In the genomic region with DNA sequence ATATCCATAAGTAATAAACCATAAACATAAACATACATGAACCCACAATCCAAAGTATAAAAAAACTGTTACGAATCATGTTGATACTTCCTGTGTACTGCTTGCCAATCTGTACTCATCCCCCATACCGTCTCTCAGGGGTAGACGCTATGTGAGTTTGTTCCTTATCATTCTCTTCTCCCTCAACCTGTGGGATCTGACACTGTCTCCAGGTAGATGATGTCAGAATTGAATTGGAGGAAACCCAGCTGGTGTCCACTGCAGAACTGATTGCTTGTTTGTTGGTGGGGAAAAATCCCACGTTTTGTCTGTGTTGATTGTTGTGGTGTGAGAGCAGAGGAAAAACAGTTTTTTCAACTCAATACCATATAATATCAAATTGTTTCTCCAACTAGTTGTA, we compare ENCODE assay signal across 23 cellular contexts. TPM values are rescaled to one million over a fixed set of nuclear protein-coding genes. Genes with fewer than 3 reads are reported as not detected.
DNase-seq lines count a peak whose midpoint lies in the region; ATAC-seq, FAIRE-seq and TF ChIP-seq lines count a peak whose summit lies in the region.
"Had no signal": no experiment of that assay in that cellular context is flagged by ENCODE, and none has a peak within 500 bp of the region (broad histone marks: within the 10 kb centered on the region; RNA-seq: fewer than 3 reads in every experiment).

No MANE protein-coding gene starts in this region.

- H2BK120ac ChIP-seq in H9 (ENCODE audit: low read depth, low read length, poor library complexity, severe bottlenecking): no peak overlapping the region
- H2BK120ac ChIP-seq in H1 (replicated peaks; ENCODE audit: low read depth, low read length): no peak overlapping the region

- TF ChIP-seq POLR2A in H1 (IDR thresholded peaks at IDR 0.05; ENCODE audit: control extremely low read depth in 1 of 2, low read depth in 2 of 2, low read length in 2 of 2): no peak

- H3K27me3 Mint-ChIP-seq in H9 (ENCODE audit: low read depth): peaks cover 2% of the 10 kb centered on the region; the same call in 1 of the 2 replicates
- no peaks in the 10 kb centered on the region for H3K27me3 Mint-ChIP-seq in stimulated activated memory B cell treated with anti-CD40 and anti-IgM and Interleukin-4, amounts not matched to agents 10 μg/mL and 1 μg/mL and 100 μg/mL, for 72 hours
- H3K27me3 Mint-ChIP-seq: CD4-positive, alpha-beta memory T cell had no signal

- FAIRE-seq in H1 (lab: Jason Lieb, UNC) (peak; percentile 65), D721Med (lab: Jason Lieb, UNC) (no peak)
- FAIRE-seq: GM12878, H54 had no signal

- no peaks in the 10 kb centered on the region for H3K79me2 ChIP-seq in H9 (ENCODE audit: insufficient read depth, low read length)
- H3K79me2 ChIP-seq in H1 (ENCODE audit: control insufficient read depth in 1 of 2, insufficient read depth in 2 of 2, low read length in 2 of 2): no peaks in the 10 kb centered on the region

- H3K27me3 ChIP-seq in H9 (ENCODE audit: insufficient read depth, low read length) (no peaks in the 10 kb centered on the region), H1 (replicated peaks in 1 of 4; ENCODE audit: control insufficient read depth in 3 of 4, extremely low read depth in 1 of 4, insufficient read depth in 3 of 4, low read length in 3 of 4) (no peaks in the 10 kb centered on the region), iPS-18a (ENCODE audit: control insufficient read depth, insufficient read depth, low read length) (no peaks in the 10 kb centered on the region)

- H3K4ac ChIP-seq in H9 (ENCODE audit: low read depth, low read length) (no peak overlapping the region), H1 (replicated peaks; ENCODE audit: insufficient read length, low read depth, low read length) (no peak overlapping the region)

- H3K9me3 ChIP-seq in H9 (ENCODE audit: control insufficient read depth, low read depth, low read length) (no peaks in the 10 kb centered on the region), H1 (ENCODE audit: insufficient read depth in 2 of 2, low read depth in 1 of 2, low read length in 1 of 2) (no peaks in the 10 kb centered on the region), iPS-18a (ENCODE audit: control insufficient read depth, low read depth, low read length) (no peaks in the 10 kb centered on the region)

- peak overlapping the region in 1 of 3 experiments; percentile 56; a peak in 1 of 7 replicates for H3K27ac Mint-ChIP-seq in H9
- H3K27ac Mint-ChIP-seq in stimulated activated memory B cell treated with anti-CD40 and anti-IgM and Interleukin-4, amounts not matched to agents 10 μg/mL and 1 μg/mL and 100 μg/mL, for 72 hours: peak overlapping the region; percentile 57
- H3K27ac Mint-ChIP-seq: CD4-positive, alpha-beta memory T cell had no signal

- no peak overlapping the region for H3K4me3 Mint-ChIP-seq in H9
- no peak overlapping the region for H3K4me3 Mint-ChIP-seq in stimulated activated memory B cell treated with anti-CD40 and anti-IgM and Interleukin-4, amounts not matched to agents 10 μg/mL and 1 μg/mL and 100 μg/mL, for 72 hours
- H3K4me3 Mint-ChIP-seq: CD4-positive, alpha-beta memory T cell had no signal

- H3K4me3 ChIP-seq in H1 (ENCODE audit: extremely low read depth in 1 of 4, insufficient read depth in 2 of 4, low read depth in 3 of 4, low read length in 4 of 4): peak overlapping the region in 1 of 4 experiments; percentile 12; a peak in 1 of 8 replicates
- no peak overlapping the region for H3K4me3 ChIP-seq in iPS-18a (ENCODE audit: low read length)
- H3K4me3 ChIP-seq: GM12878, GM23248 had no signal

- H3K18ac ChIP-seq in H9 (ENCODE audit: insufficient read length, low read depth, low read length) (no peak overlapping the region), H1 (ENCODE audit: extremely low read depth, low read length) (no peak overlapping the region)

- H3K23me2 ChIP-seq in H9 (ENCODE audit: insufficient read length, low read depth, low read length, poor library complexity, severe bottlenecking) (no peaks in the 10 kb centered on the region), H1 (ENCODE audit: low read depth, low read length) (no peaks in the 10 kb centered on the region)

- no peak overlapping the region for H2BK12ac ChIP-seq in H9 (ENCODE audit: insufficient read length, low read depth, low read length)
- H2BK12ac ChIP-seq in H1 (ENCODE audit: low read depth, low read length): no peak overlapping the region

- H4K8ac ChIP-seq in H9 (replicated peaks; ENCODE audit: insufficient read length, low read depth, low read length): no peak overlapping the region
- H4K8ac ChIP-seq in H1 (ENCODE audit: extremely low read depth, insufficient read depth, low read length): no peak overlapping the region

- H2AFZ ChIP-seq in H9 (ENCODE audit: low read length): no peak overlapping the region
- H2AFZ ChIP-seq in H1 (ENCODE audit: low read length): no peak overlapping the region
- H2AFZ ChIP-seq: GM23248 had no signal

- H3K36me3 ChIP-seq in H1 (ENCODE audit: control insufficient read depth in 2 of 4, insufficient read depth in 4 of 4, low read length in 3 of 4): no peaks in the 10 kb centered on the region; a peak in 1 of 8 replicates
- no peaks in the 10 kb centered on the region for H3K36me3 ChIP-seq in iPS-18a (ENCODE audit: control insufficient read depth, low read depth, low read length)

- H3T11ph ChIP-seq in H9 (ENCODE audit: low read length): no peak overlapping the region

- H3K4me1 Mint-ChIP-seq in H9: peaks cover 18 to 21% of the 10 kb centered on the region in 2 experiments
- peaks cover 31% of the 10 kb centered on the region for H3K4me1 Mint-ChIP-seq in stimulated activated memory B cell treated with anti-CD40 and anti-IgM and Interleukin-4, amounts not matched to agents 10 μg/mL and 1 μg/mL and 100 μg/mL, for 72 hours

- no peak for ATAC-seq in stimulated activated memory B cell treated with anti-CD40 and anti-IgM and Interleukin-4, amounts not matched to agents 10 μg/mL and 1 μg/mL and 100 μg/mL, for 72 hours
- ATAC-seq in GM18867 (IDR thresholded peaks at IDR 0.05; ENCODE audit: unreplicated experiment) (no peak), HG03571 (IDR thresholded peaks at IDR 0.05; ENCODE audit: unreplicated experiment) (no peak)
- ATAC-seq: GM12878 had no signal

- no peaks in the 10 kb centered on the region; a peak in 1 of 5 replicates for H3K9me3 Mint-ChIP-seq in H9
- H3K9me3 Mint-ChIP-seq in stimulated activated memory B cell treated with anti-CD40 and anti-IgM and Interleukin-4, amounts not matched to agents 10 μg/mL and 1 μg/mL and 100 μg/mL, for 72 hours: no peaks in the 10 kb centered on the region

- DNase-seq in H9: no peak
- DNase-seq in H1 (ENCODE audit: low read depth in 1 of 2, low spot score in 2 of 2): no peak
- DNase-seq in D721Med (ENCODE audit: insufficient read length, low spot score): no peak
- DNase-seq in middle frontal gyrus (ENCODE audit: extremely low spot score, low spot score): no peak
- DNase-seq: C1 segment of cervical spinal cord; Calu3; CD4-positive, alpha-beta memory T cell; COR-L47; DMS153; DMS79; EL; GDM1; GM23248; HCEC 1CT had no signal

- no peak for TF ChIP-seq RAD21 in H1 (IDR thresholded peaks at IDR 0.05 in 1 of 2, conservative IDR thresholded peaks at IDR 0.05 in 1 of 2; ENCODE audit: low read depth in 2 of 2, low read length in 2 of 2)

- no peaks in the 10 kb centered on the region for H4K20me1 ChIP-seq in H9 (ENCODE audit: control insufficient read depth, insufficient read depth, insufficient read length)
- no peaks in the 10 kb centered on the region for H4K20me1 ChIP-seq in H1 (replicated peaks in 1 of 2; ENCODE audit: control insufficient read depth in 1 of 2, insufficient read depth in 2 of 2, low read length in 2 of 2)

- H2AK5ac ChIP-seq in H9 (ENCODE audit: insufficient read length, low read length) (no peak overlapping the region), H1 (ENCODE audit: low read depth, low read length) (no peak overlapping the region)

- H4K91ac ChIP-seq in H9 (ENCODE audit: insufficient read length, low read depth, low read length) (no peak overlapping the region), H1 (replicated peaks; ENCODE audit: insufficient read length, low read length) (no peak overlapping the region)

- POLR2A ChIA-PET in H1 (lab: Charles Lee; ENCODE audit: partially characterized antibody): no interaction called here

- CTCF ChIA-PET in H1 (lab: Charles Lee; ENCODE audit: partially characterized antibody): no interaction called here

- peak overlapping the region; percentile 44 for H3K4me2 ChIP-seq in H9 (ENCODE audit: insufficient read depth, insufficient read length, low read length)
- peak overlapping the region; percentile 25 to 36; a peak in 1 of 4 replicates for H3K4me2 ChIP-seq in H1 (ENCODE audit: insufficient read depth in 1 of 2, low read depth in 2 of 2, low read length in 2 of 2)

- H3K27ac ChIP-seq in H9 (ENCODE audit: insufficient read length, low read depth, low read length) (no peak overlapping the region), H1 (ENCODE audit: low read depth, low read length) (no peak overlapping the region), iPS-18a (ENCODE audit: low read length) (peak overlapping the region; percentile 28)
- H3K27ac ChIP-seq: GM23248 had no signal

- TF ChIP-seq CTCF in H9 (conservative IDR thresholded peaks at IDR 0.05) (no peak), H1 (IDR thresholded peaks at IDR 0.05; ENCODE audit: control extremely low read depth in 1 of 3, insufficient read depth in 1 of 3, low read depth in 1 of 3, low read length in 3 of 3) (no peak), D721Med (IDR thresholded peaks at IDR 0.05; ENCODE audit: insufficient read depth, missing control alignments) (no peak)

- H3K36me3 Mint-ChIP-seq in H9 (ENCODE audit: insufficient read depth in 1 of 3, low read depth in 3 of 3): 0 out of 7 replicates have a peak, but pooled peaks cover 0 to 2% (median 0%) of the 10 kb centered on the region in 3 experiments
- no peaks in the 10 kb centered on the region for H3K36me3 Mint-ChIP-seq in stimulated activated memory B cell treated with anti-CD40 and anti-IgM and Interleukin-4, amounts not matched to agents 10 μg/mL and 1 μg/mL and 100 μg/mL, for 72 hours

- no peak overlapping the region for H2BK5ac ChIP-seq in H9 (ENCODE audit: insufficient read length, low read length)
- no peak overlapping the region for H2BK5ac ChIP-seq in H1 (ENCODE audit: low read depth, low read length)

- H3K14ac ChIP-seq in H9 (ENCODE audit: insufficient read depth, low read length) (no peak overlapping the region), H1 (ENCODE audit: insufficient read length) (no peak overlapping the region)

- H3K79me1 ChIP-seq in H9 (ENCODE audit: insufficient read depth, low read depth, low read length, poor library complexity, severe bottlenecking) (no peaks in the 10 kb centered on the region), H1 (ENCODE audit: low read depth, low read length) (no peaks in the 10 kb centered on the region)

- no peaks in the 10 kb centered on the region; the same call in 1 of the 2 replicates for H3K4me1 ChIP-seq in H9 (ENCODE audit: insufficient read depth, low read length)
- H3K4me1 ChIP-seq in H1 (replicated peaks in 1 of 4; ENCODE audit: control insufficient read depth in 3 of 4, insufficient read depth in 4 of 4, low read length in 3 of 4): peaks cover 0 to 6% (median 3%) of the 10 kb centered on the region in 4 experiments; a peak in 3 of 7 replicates
- H3K4me1 ChIP-seq in iPS-18a (ENCODE audit: control insufficient read depth, low read depth, low read length): peaks cover 17% of the 10 kb centered on the region

- no peak overlapping the region for H3K23ac ChIP-seq in H9 (ENCODE audit: insufficient read length, low read depth, low read length)
- H3K23ac ChIP-seq in H1 (ENCODE audit: insufficient read length): no peak overlapping the region

- H2BK15ac ChIP-seq in H9 (ENCODE audit: low read depth, low read length): no peak overlapping the region
- no peak overlapping the region for H2BK15ac ChIP-seq in H1 (ENCODE audit: low read length)

- no peak overlapping the region for H3K56ac ChIP-seq in H9 (ENCODE audit: insufficient read length, low read depth, low read length)
- no peak overlapping the region for H3K56ac ChIP-seq in H1 (replicated peaks; ENCODE audit: insufficient read length, low read depth, low read length)

- TF ChIP-seq EP300 in H1 (IDR thresholded peaks at IDR 0.05; ENCODE audit: borderline replicate concordance in 1 of 2, low read depth in 2 of 2, low read length in 2 of 2): no peak

- H3K9ac ChIP-seq in H9 (ENCODE audit: extremely low read depth, insufficient read length, low read length) (no peak overlapping the region), H1 (replicated peaks in 1 of 4; ENCODE audit: extremely low read depth in 1 of 4, low read depth in 3 of 4, low read length in 3 of 4) (no peak overlapping the region), iPS-18a (ENCODE audit: low read length) (no peak overlapping the region)
- H3K9ac ChIP-seq: GM23248 had no signal

- H2BK20ac ChIP-seq in H9 (ENCODE audit: low read depth, low read length, poor library complexity, severe bottlenecking): no peak overlapping the region
- H2BK20ac ChIP-seq in H1 (ENCODE audit: low read length): no peak overlapping the region

- no CpG with 5 or more reads among the region's 4 CpGs for WGBS in H9 (ENCODE audit: extremely low coverage, insufficient read length, low lambda C conversion rate)
- WGBS in H1 (ENCODE audit: extremely low coverage in 1 of 2, insufficient coverage in 1 of 2, insufficient read length in 1 of 2, insufficient replicate concordance in 2 of 2, low coverage in 1 of 2, low lambda C conversion rate in 2 of 2, missing lambda C conversion rate in 1 of 2), 2 experiments: 50% methylated on average over 4 of the region's 4 CpGs; no CpG with 5 or more reads in 1 of the 2 experiments

- no peak overlapping the region for H4K5ac ChIP-seq in H9 (ENCODE audit: insufficient read length, low read depth, low read length)
- H4K5ac ChIP-seq in H1 (ENCODE audit: insufficient read length, low read depth, low read length): no peak overlapping the region

RNA-seq across cellular contexts. Expression of a gene that starts 50.8 kb away (rescaled TPM):
- not detected in 2 replicates for total RNA-seq in H9 (2021)
- not detected in 2 replicates for total RNA-seq in H1 (2021; fragmentation: NEBNext Ultra II Directional; extraction: Animal tissue kit (Norgen Biotek cat#: 25700))
- 0.05 and 0.28 TPM in 2 replicates for polyA plus RNA-seq in H1 (2011; rRNA removed)
- 0.09 TPM for polyA plus RNA-seq in H1 (2011; cell fraction: cytosol; rRNA removed)
- 0.10 TPM for polyA plus RNA-seq in H1 (2011; cell fraction: nucleus; rRNA removed)
- polyA plus RNA-seq in H1 (2012, experiment 1 of 2): not detected in 4 replicates
- not detected for polyA plus RNA-seq in H1 (2012, experiment 2 of 2)
- 0.10 TPM for polyA plus RNA-seq in H1 (2013, experiment 1 of 2)
- 0.04 TPM for polyA plus RNA-seq in H1 (2013, experiment 2 of 2)
- polyA minus RNA-seq in H1 (2011; rRNA and poly(A)+ RNA removed): not detected in 2 replicates
- polyA minus RNA-seq in H1 (2011; cell fraction: cytosol; rRNA and poly(A)+ RNA removed): not detected
- polyA minus RNA-seq in H1 (2011; cell fraction: nucleus; rRNA and poly(A)+ RNA removed): not detected
- total RNA-seq: A172, A673, Calu3, GM23248 had no signal
- polyA plus RNA-seq: BJ, GM23248 had no signal
